ENCODE assay signal across 15 cellular contexts in the genomic region with DNA sequence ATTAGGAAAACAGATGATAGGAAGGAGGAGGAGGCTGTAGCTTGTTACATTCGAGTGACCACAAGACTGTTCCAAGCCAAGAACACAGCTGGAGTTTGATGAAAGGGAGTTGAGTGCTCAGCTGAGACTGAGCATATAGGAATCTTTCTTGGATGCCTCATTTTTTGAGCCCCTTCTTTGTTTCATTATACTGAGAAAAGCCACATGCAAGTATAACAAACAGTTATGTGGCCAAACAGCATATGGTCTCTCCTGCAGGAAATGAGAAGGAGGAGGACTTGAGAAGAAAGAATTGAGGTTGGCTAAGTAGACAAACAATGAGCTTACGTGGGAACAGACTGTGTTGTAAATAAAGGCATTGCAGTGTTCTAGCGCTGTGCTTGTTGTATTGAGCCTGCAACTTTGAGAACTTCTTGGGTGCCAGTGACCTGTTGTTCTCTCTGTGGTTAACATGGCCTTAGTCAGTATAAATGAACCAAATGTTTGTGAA.
DNase-seq lines count a peak whose midpoint lies in the region; ATAC-seq and TF ChIP-seq lines count a peak whose summit lies in the region.
"Had no signal": no experiment of that assay in that cellular context is flagged by ENCODE, and none has a peak within 500 bp of the region (broad histone marks: within the 10 kb centered on the region; RNA-seq: fewer than 3 reads in every experiment).

No MANE protein-coding gene starts in this region.

- no peaks in the 10 kb centered on the region for H3F3A ChIP-seq in neural progenitor cell (ENCODE audit: low read depth)

- intact Hi-C loops in ascending aorta (cut with DNase I), result no loop called here

- H3K4me1 ChIP-seq in fibroblast of lung (ENCODE audit: control insufficient read depth, extremely low read depth, insufficient read depth, low read length), result no peaks in the 10 kb centered on the region
- peaks cover 5% of the 10 kb centered on the region for H3K4me1 ChIP-seq in neural progenitor cell
- H3K4me1 ChIP-seq in ascending aorta, result no peaks in the 10 kb centered on the region

- no peak overlapping the region for H3K4me3 Mint-ChIP-seq in neural progenitor cell
- no peak overlapping the region for H3K4me3 Mint-ChIP-seq in stimulated activated naive B cell treated with anti-CD40 and anti-IgM and Interleukin-4, amounts not matched to agents 10 μg/mL and 1 μg/mL and 100 μg/mL, for 72 hours
- H3K4me3 Mint-ChIP-seq: activated T-cell treated with anti-CD3 and anti-CD28 coated beads, Interleukin-2, amount 50 U/mL, for 4 hours; brain had no signal

- H3K4me2 ChIP-seq in fibroblast of lung (ENCODE audit: extremely low read depth, insufficient read depth, low read length), result no peak overlapping the region
- no peak overlapping the region for H3K4me2 ChIP-seq in neural progenitor cell

- no peaks in the 10 kb centered on the region for H3K36me3 ChIP-seq in fibroblast of lung (ENCODE audit: control insufficient read depth, insufficient read depth, low read length)
- H3K36me3 ChIP-seq in neural progenitor cell, result no peaks in the 10 kb centered on the region
- peaks cover 0 to 3% of the 10 kb centered on the region in 2 donors for H3K36me3 ChIP-seq in ascending aorta
- H3K36me3 ChIP-seq: thoracic aorta had no signal

- TF ChIP-seq CTCF in fibroblast of lung (conservative IDR thresholded peaks at IDR 0.05 in 1 of 2, IDR thresholded peaks at IDR 0.05 in 1 of 2; ENCODE audit: low read depth in 1 of 2, low read length in 2 of 2) (no peak), neural progenitor cell (IDR thresholded peaks at IDR 0.05) (no peak), ascending aorta (IDR thresholded peaks at IDR 0.05) (no peak)

- H3K27me3 ChIP-seq in fibroblast of lung (ENCODE audit: control insufficient read depth, insufficient read depth, low read length) (no peaks in the 10 kb centered on the region), neural progenitor cell (no peaks in the 10 kb centered on the region), ascending aorta (no peaks in the 10 kb centered on the region)

- in situ Hi-C loops in SK-MEL-5 (cut with HindIII; ENCODE audit: low pct_unique_long_range_greater_than_20kb, low sequenced_read_pairs), result no loop called here

- no peaks in the 10 kb centered on the region for H3K9me3 Mint-ChIP-seq in neural progenitor cell
- H3K9me3 Mint-ChIP-seq in stimulated activated naive B cell treated with anti-CD40 and anti-IgM and Interleukin-4, amounts not matched to agents 10 μg/mL and 1 μg/mL and 100 μg/mL, for 72 hours, result no peaks in the 10 kb centered on the region
- H3K9me3 Mint-ChIP-seq: brain had no signal

- H3K9me3 ChIP-seq in fibroblast of lung (ENCODE audit: control insufficient read depth, insufficient read depth, low read depth, low read length) (no peaks in the 10 kb centered on the region), neural progenitor cell (ENCODE audit: low read depth) (no peaks in the 10 kb centered on the region), ascending aorta (no peaks in the 10 kb centered on the region)
- H3K9me3 ChIP-seq: thoracic aorta had no signal

- H3K27ac ChIP-seq in fibroblast of lung (ENCODE audit: insufficient read depth, low read length) (no peak overlapping the region), neural progenitor cell (no peak overlapping the region), ascending aorta (no peak overlapping the region)
- H3K27ac ChIP-seq: epithelial cell of prostate, thoracic aorta had no signal

- H3K36me3 Mint-ChIP-seq in neural progenitor cell, result no peaks in the 10 kb centered on the region
- H3K36me3 Mint-ChIP-seq in stimulated activated naive B cell treated with anti-CD40 and anti-IgM and Interleukin-4, amounts not matched to agents 10 μg/mL and 1 μg/mL and 100 μg/mL, for 72 hours, result peaks cover 2 to 7% of the 10 kb centered on the region in 2 donors
- H3K36me3 Mint-ChIP-seq: brain had no signal

- H3K4me3 ChIP-seq in fibroblast of lung (replicated peaks in 1 of 4; ENCODE audit: control extremely low read depth in 1 of 4, insufficient read depth in 1 of 4, low read depth in 3 of 4, low read length in 4 of 4) (no peak overlapping the region), neural progenitor cell (no peak overlapping the region), ascending aorta (no peak overlapping the region)
- H3K4me3 ChIP-seq: thoracic aorta had no signal

- no peak overlapping the region for H3K9ac ChIP-seq in fibroblast of lung (ENCODE audit: insufficient read depth, low read length)
- H3K9ac ChIP-seq in neural progenitor cell, result no peak overlapping the region

- H4K20me1 ChIP-seq in fibroblast of lung (ENCODE audit: control insufficient read depth, extremely low read depth, insufficient read depth, low read length) (no peaks in the 10 kb centered on the region), neural progenitor cell (ENCODE audit: low read depth) (no peaks in the 10 kb centered on the region)

- no peak for ATAC-seq in GM19328 (IDR thresholded peaks at IDR 0.05; ENCODE audit: unreplicated experiment)
- ATAC-seq in HG03196 (IDR thresholded peaks at IDR 0.05; ENCODE audit: unreplicated experiment), result no peak
- no peak for ATAC-seq in stimulated activated naive B cell treated with anti-CD40 and anti-IgM and Interleukin-4, amounts not matched to agents 10 μg/mL and 1 μg/mL and 100 μg/mL, for 72 hours (replicated peaks)
- ATAC-seq: activated T-cell treated with anti-CD3 and anti-CD28 coated beads, Interleukin-2, amount 50 U/mL, for 4 hours had no signal

- H3K79me2 ChIP-seq in fibroblast of lung (ENCODE audit: control insufficient read depth, insufficient read depth, low read length) (no peaks in the 10 kb centered on the region), neural progenitor cell (ENCODE audit: low read depth) (no peaks in the 10 kb centered on the region)

- no peaks in the 10 kb centered on the region for H3K4me1 Mint-ChIP-seq in neural progenitor cell
- peaks cover 5 to 6% of the 10 kb centered on the region in 2 donors for H3K4me1 Mint-ChIP-seq in stimulated activated naive B cell treated with anti-CD40 and anti-IgM and Interleukin-4, amounts not matched to agents 10 μg/mL and 1 μg/mL and 100 μg/mL, for 72 hours

- no peak overlapping the region for H3K27ac Mint-ChIP-seq in neural progenitor cell
- no peak overlapping the region for H3K27ac Mint-ChIP-seq in stimulated activated naive B cell treated with anti-CD40 and anti-IgM and Interleukin-4, amounts not matched to agents 10 μg/mL and 1 μg/mL and 100 μg/mL, for 72 hours
- H3K27ac Mint-ChIP-seq: brain had no signal

- no peak overlapping the region for H2AFZ ChIP-seq in fibroblast of lung (ENCODE audit: low read length)
- no peak overlapping the region for H2AFZ ChIP-seq in neural progenitor cell (replicated peaks)

- no peaks in the 10 kb centered on the region for H3K27me3 Mint-ChIP-seq in neural progenitor cell (ENCODE audit: insufficient read depth, low read depth)
- no peaks in the 10 kb centered on the region for H3K27me3 Mint-ChIP-seq in stimulated activated naive B cell treated with anti-CD40 and anti-IgM and Interleukin-4, amounts not matched to agents 10 μg/mL and 1 μg/mL and 100 μg/mL, for 72 hours

- DNase-seq in GM03348 (ENCODE audit: low spot score), result peak; percentile 16
- DNase-seq in SK-MEL-5 (ENCODE audit: low read depth, low spot score), result peak; percentile 0
- peak; percentile 36 to 86 for DNase-seq in fibroblast of lung (ENCODE audit: low read depth in 2 of 2)
- peak; percentile 2 for DNase-seq in neural progenitor cell (ENCODE audit: low spot score)
- no peak for DNase-seq in ascending aorta (ENCODE audit: low spot score in 2 of 2)
- DNase-seq in stimulated activated naive B cell treated with anti-CD40 and anti-IgM and Interleukin-4, amounts not matched to agents 10 μg/mL and 1 μg/mL and 100 μg/mL, for 72 hours, result no peak
- DNase-seq: activated CD4-positive, CD25-positive, alpha-beta regulatory T cell treated with anti-CD3 and anti-CD28 coated beads, Interleukin-2, amount 50 U/mL, for 72 hours; activated T-cell treated with anti-CD3 and anti-CD28 coated beads, Interleukin-2, amount 50 U/mL, for 4 hours; KBM-7; NCI-H2029 treated with DMSO at 0.1 percent for 48 hours had no signal

Comparison
In these comparisons a context has a peak if more than half of its experiments do, and no peak if none do; other contexts are left out.
1. DNase-seq: peak in GM03348 (single experiment), SK-MEL-5 (single experiment), fibroblast of lung (2 of 2) and neural progenitor cell (single experiment); none in ascending aorta (0 of 2) and stimulated activated naive B cell treated with anti-CD40 and anti-IgM and Interleukin-4, amounts not matched to agents 10 μg/mL and 1 μg/mL and 100 μg/mL, for 72 hours (single experiment).